In genomic region chr2:75311993-75312392, GRCh38 we compare ENCODE assay signal across 8 cellular contexts.
DNase-seq lines count a peak whose midpoint lies in the region; ATAC-seq and TF ChIP-seq lines count a peak whose summit lies in the region.

No MANE protein-coding gene starts in this region.

- peak; percentile 83 for TF ChIP-seq CTCF in GM12874 (IDR thresholded peaks at IDR 0.05; ENCODE audit: insufficient read depth, low read depth, low read length)
- TF ChIP-seq CTCF in WTC11 (IDR thresholded peaks at IDR 0.05), result no peak
- TF ChIP-seq CTCF in suprapubic skin (IDR thresholded peaks at IDR 0.05), result no peak

- WGBS in suprapubic skin, result 69% methylated on average over 4 of the region's 4 CpGs

- ATAC-seq in GM21447 (IDR thresholded peaks at IDR 0.05; ENCODE audit: unreplicated experiment), result peak; percentile 100
- peak; percentile 100 for ATAC-seq in HG03520 (IDR thresholded peaks at IDR 0.05; ENCODE audit: unreplicated experiment)
- peak; percentile 99 for ATAC-seq in WTC11

- TF ChIP-seq POLR2A in suprapubic skin (IDR thresholded peaks at IDR 0.05), result no peak

- no peak overlapping the region for H3K4me3 Mint-ChIP-seq in WTC11
- no peak overlapping the region for H3K4me3 Mint-ChIP-seq in activated CD4-positive, alpha-beta T cell treated with anti-CD3 and anti-CD28 coated beads, Interleukin-2, amount 10 ng/mL, durations not matched to agents 7 days and 5 days

- no peaks in the 10 kb centered on the region for H3K9me3 ChIP-seq in suprapubic skin

- H3K27me3 ChIP-seq in suprapubic skin, result no peaks in the 10 kb centered on the region

- intact Hi-C loops in head of caudate nucleus (cut with DNase I), result no loop called here

- H3K4me1 ChIP-seq in suprapubic skin, result no peaks in the 10 kb centered on the region

- TF ChIP-seq EP300 in suprapubic skin (IDR thresholded peaks at IDR 0.05), result no peak

- H3K9me3 Mint-ChIP-seq in WTC11, result no peaks in the 10 kb centered on the region
- H3K9me3 Mint-ChIP-seq in activated CD4-positive, alpha-beta T cell treated with anti-CD3 and anti-CD28 coated beads, Interleukin-2, amount 10 ng/mL, durations not matched to agents 7 days and 5 days, result no peaks in the 10 kb centered on the region

- no peak overlapping the region for H3K4me3 ChIP-seq in suprapubic skin

- DNase-seq in WTC11 (ENCODE audit: low spot score) (peak; percentile 71), suprapubic skin (ENCODE audit: low spot score in 2 of 2) (no peak), head of caudate nucleus (no peak), glomerular visceral epithelial cell (ENCODE audit: extremely low spot score) (no peak)
- DNase-seq in activated CD4-positive, alpha-beta T cell treated with anti-CD3 and anti-CD28 coated beads, Interleukin-2, amount 10 ng/mL, durations not matched to agents 7 days and 5 days, result no peak

- no peaks in the 10 kb centered on the region for H3K27me3 Mint-ChIP-seq in WTC11 (ENCODE audit: low read depth)
- no peaks in the 10 kb centered on the region for H3K27me3 Mint-ChIP-seq in activated CD4-positive, alpha-beta T cell treated with anti-CD3 and anti-CD28 coated beads, Interleukin-2, amount 10 ng/mL, durations not matched to agents 7 days and 5 days

- no peaks in the 10 kb centered on the region for H3K36me3 ChIP-seq in suprapubic skin

- no peak overlapping the region for H3K27ac Mint-ChIP-seq in WTC11
- H3K27ac Mint-ChIP-seq in activated CD4-positive, alpha-beta T cell treated with anti-CD3 and anti-CD28 coated beads, Interleukin-2, amount 10 ng/mL, durations not matched to agents 7 days and 5 days, result no peak overlapping the region

- POLR2A ChIA-PET in WTC11 (lab: Charles Lee), result no interaction called here
- POLR2A ChIA-PET in activated CD4-positive, alpha-beta T cell treated with anti-CD3 and anti-CD28 coated beads, Interleukin-2, amount 10 ng/mL, durations not matched to agents 7 days and 5 days (lab: Charles Lee), result no interaction called here

- H3K27ac ChIP-seq in suprapubic skin, result no peak overlapping the region

- H3K36me3 Mint-ChIP-seq in WTC11, result no peaks in the 10 kb centered on the region
- H3K36me3 Mint-ChIP-seq in activated CD4-positive, alpha-beta T cell treated with anti-CD3 and anti-CD28 coated beads, Interleukin-2, amount 10 ng/mL, durations not matched to agents 7 days and 5 days (ENCODE audit: low read depth), result no peaks in the 10 kb centered on the region

- CTCF ChIA-PET in WTC11 (lab: Charles Lee), result no interaction called here
- CTCF ChIA-PET in activated CD4-positive, alpha-beta T cell treated with anti-CD3 and anti-CD28 coated beads, Interleukin-2, amount 10 ng/mL, durations not matched to agents 7 days and 5 days (lab: Charles Lee), result no interaction called here

- H3K4me1 Mint-ChIP-seq in WTC11, result peaks cover 5% of the 10 kb centered on the region; the same call in 1 of the 2 replicates
- H3K4me1 Mint-ChIP-seq in activated CD4-positive, alpha-beta T cell treated with anti-CD3 and anti-CD28 coated beads, Interleukin-2, amount 10 ng/mL, durations not matched to agents 7 days and 5 days, result no peaks in the 10 kb centered on the region

TF ChIP-seq in WTC11, 78 proteins besides CTCF, POLR2A, EP300 and RAD21 (continues in another document):
- TF ChIP-seq ELF4 (CRISPR knock-in tag; IDR thresholded peaks at IDR 0.05; ENCODE audit: low read depth) (no peak), NR1H2 (CRISPR knock-in tag; IDR thresholded peaks at IDR 0.05) (no peak), NR2C2 (CRISPR knock-in tag; IDR thresholded peaks at IDR 0.05) (no peak), E2F5 (CRISPR knock-in tag; IDR thresholded peaks at IDR 0.05) (no peak), PRDM15 (CRISPR knock-in tag; IDR thresholded peaks at IDR 0.05) (no peak), KAT7 (CRISPR knock-in tag; IDR thresholded peaks at IDR 0.05; ENCODE audit: borderline replicate concordance) (no peak), TCF7 (CRISPR knock-in tag; IDR thresholded peaks at IDR 0.05; ENCODE audit: low read depth) (no peak), STAT6 (CRISPR knock-in tag; conservative IDR thresholded peaks at IDR 0.05; ENCODE audit: low read depth) (no peak), ATF1 (CRISPR knock-in tag; IDR thresholded peaks at IDR 0.05) (no peak), ETV6 (CRISPR knock-in tag; IDR thresholded peaks at IDR 0.05) (no peak), TEAD4 (CRISPR knock-in tag; IDR thresholded peaks at IDR 0.05) (no peak), FOXP4 (CRISPR knock-in tag; IDR thresholded peaks at IDR 0.05) (no peak), ERG (CRISPR knock-in tag; IDR thresholded peaks at IDR 0.05) (no peak), RORB (CRISPR knock-in tag; IDR thresholded peaks at IDR 0.05) (no peak)
